ENCODE assay signal across 8 cellular contexts in genomic region chr9:73107489-73108069, GRCh38. TPM values are rescaled to one million over a fixed set of nuclear protein-coding genes. Genes with fewer than 3 reads are reported as not detected.
DNase-seq lines count a peak whose midpoint lies in the region; ATAC-seq and TF ChIP-seq lines count a peak whose summit lies in the region.
"Not testable (repeated sequence)": the region's sequence is repeated elsewhere in the genome, so short reads cannot be mapped to it uniquely, and the experiment has no call there.

No MANE protein-coding gene starts in this region.

- not testable (repeated sequence) for H3K27ac Mint-ChIP-seq in mesothelial cell of epicardium

- ATAC-seq in GM21423 (IDR thresholded peaks at IDR 0.05; ENCODE audit: unreplicated experiment) = peak; percentile 90

- peak; percentile 59 for TF ChIP-seq CTCF in HL-60 (IDR thresholded peaks at IDR 0.05; ENCODE audit: insufficient read depth, low read length)
- TF ChIP-seq CTCF in mesothelial cell of epicardium (IDR thresholded peaks at IDR 0.05; ENCODE audit: unreplicated experiment) = peak; percentile 24

- H3K27ac ChIP-seq in HL-60 (replicated peaks) = not testable (repeated sequence)

- H3K4me3 Mint-ChIP-seq in mesothelial cell of epicardium = not testable (repeated sequence)

- H3K27me3 ChIP-seq in HL-60 (ENCODE audit: insufficient read depth, poor library complexity, severe bottlenecking) = not testable (repeated sequence)

- H3K36me3 Mint-ChIP-seq in mesothelial cell of epicardium = not testable (repeated sequence)

- H3K9me3 Mint-ChIP-seq in mesothelial cell of epicardium = not testable (repeated sequence)

- H3K4me1 Mint-ChIP-seq in mesothelial cell of epicardium = not testable (repeated sequence)

- H3K27me3 Mint-ChIP-seq in mesothelial cell of epicardium (ENCODE audit: low read depth) = not testable (repeated sequence)

- H3K4me3 ChIP-seq in HL-60 (replicated peaks; ENCODE audit: insufficient read depth, low read length) = not testable (repeated sequence)

- DNase-seq in D341Med (ENCODE audit: low spot score) (peak; percentile 44), HL-60 (ENCODE audit: low read depth in 1 of 2, low spot score in 1 of 2) (peak; percentile 21 to 61), OCI-M1 (lab: John Stamatoyannopoulos, UW) (peak; percentile 80), activated T-cell treated with anti-CD3 and anti-CD28 coated beads for 1 hour (ENCODE audit: low read depth) (peak; percentile 55), epidermal melanocyte (ENCODE audit: insufficient read length, low spot score) (peak; percentile 28)
- DNase-seq in mesothelial cell of epicardium (ENCODE audit: low spot score in 2 of 2, unreplicated experiment in 2 of 2) = not testable (repeated sequence)
- peak; percentile 31 for DNase-seq in stimulated activated CD8-positive, alpha-beta memory T cell treated with anti-CD3 and anti-CD28 coated beads, Interleukin-4, amount 100 ng/mL, for 24 hours (ENCODE audit: low read depth)

RNA-seq across cellular contexts. Expression of gene ANXA1, which starts 44.1 kb away (rescaled TPM):
- total RNA-seq in mesothelial cell of epicardium = 166 to 189 TPM (median 183 TPM) in 3 replicates
